In the genomic region with DNA sequence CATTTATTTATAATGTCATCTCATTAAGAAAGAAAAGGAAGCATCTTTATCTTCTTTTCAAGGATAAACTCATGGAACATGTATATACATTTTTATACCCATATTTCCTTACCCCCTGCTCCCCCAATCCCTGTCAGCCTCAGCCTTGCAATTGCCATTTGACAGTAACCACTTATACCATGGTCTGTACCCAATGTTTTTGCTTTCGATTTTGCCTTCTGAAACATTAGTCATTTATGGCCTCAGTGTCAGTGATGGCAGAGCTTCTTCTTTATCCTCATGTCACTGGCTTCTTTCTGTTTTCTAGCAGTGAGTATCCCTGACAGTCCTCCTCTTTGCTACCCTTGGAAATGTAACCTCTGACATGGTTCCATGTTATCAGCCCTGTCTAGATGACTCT, we compare ENCODE assay signal across 14 cellular contexts.
DNase-seq lines count a peak whose midpoint lies in the region; ATAC-seq and TF ChIP-seq lines count a peak whose summit lies in the region.
"Had no signal": no experiment of that assay in that cellular context is flagged by ENCODE, and none has a peak within 500 bp of the region (broad histone marks: within the 10 kb centered on the region; RNA-seq: fewer than 3 reads in every experiment).

No MANE protein-coding gene starts in this region.

- no peak overlapping the region for H4K91ac ChIP-seq in trophoblast cell (ENCODE audit: low read depth, low read length)

- H2BK12ac ChIP-seq in trophoblast cell (ENCODE audit: low read length), result no peak overlapping the region

- CTCF ChIA-PET in HEK293 (lab: Yijun Ruan, JAX), result no interaction called here

- no peak overlapping the region for H2BK120ac ChIP-seq in trophoblast cell (ENCODE audit: insufficient read depth, low read length, poor library complexity)

- H4K8ac ChIP-seq in trophoblast cell (ENCODE audit: low read depth, low read length), result no peak overlapping the region

- TF ChIP-seq CTCF in HEK293 (tag by site-specific recombination; IDR thresholded peaks at IDR 0.05) (no peak), fibroblast of villous mesenchyme (IDR thresholded peaks at IDR 0.05; ENCODE audit: insufficient read depth, low read depth, low read length) (no peak), thyroid gland (IDR thresholded peaks at IDR 0.05) (no peak)

- H3K27ac ChIP-seq in HEK293 (ENCODE audit: extremely low read depth, low read depth, low read length) (no peak overlapping the region), thyroid gland (no peak overlapping the region), trophoblast cell (ENCODE audit: low read depth, low read length) (no peak overlapping the region)
- H3K27ac ChIP-seq: lower lobe of right lung, RWPE1, thoracic aorta had no signal

- ATAC-seq in GM18870 (IDR thresholded peaks at IDR 0.05; ENCODE audit: unreplicated experiment) (peak; percentile 83), HG03558 (IDR thresholded peaks at IDR 0.05; ENCODE audit: extremely low read depth, unreplicated experiment) (peak; percentile 58), HG02981 (IDR thresholded peaks at IDR 0.05; ENCODE audit: unreplicated experiment) (no peak)
- ATAC-seq: lower lobe of right lung had no signal

- H2AK5ac ChIP-seq in trophoblast cell (ENCODE audit: low read length), result no peak overlapping the region

- H4K12ac ChIP-seq in trophoblast cell (ENCODE audit: low read depth, low read length), result no peak overlapping the region

- no peak overlapping the region for H3K4ac ChIP-seq in trophoblast cell (ENCODE audit: low read depth, low read length)

- H3K23ac ChIP-seq in trophoblast cell (ENCODE audit: low read length), result no peak overlapping the region

- H2AFZ ChIP-seq in trophoblast cell (ENCODE audit: insufficient read depth, low read length, poor library complexity), result no peak overlapping the region

- H3K79me2 ChIP-seq in trophoblast cell (ENCODE audit: control insufficient read depth, insufficient read depth, low read length, poor library complexity), result no peaks in the 10 kb centered on the region

- no peaks in the 10 kb centered on the region for H3K9me3 ChIP-seq in HEK293 (ENCODE audit: control insufficient read depth, insufficient read depth, low read depth, low read length)
- H3K9me3 ChIP-seq in thyroid gland, result no peaks in the 10 kb centered on the region
- no peaks in the 10 kb centered on the region for H3K9me3 ChIP-seq in trophoblast cell (ENCODE audit: insufficient read depth, low read depth, low read length)
- H3K9me3 ChIP-seq: HAP-1, lower lobe of right lung, thoracic aorta had no signal

- WGBS in thyroid gland, 2 donors, result 83 to 88% methylated on average over 1 of the region's 1 CpG
- WGBS in trophoblast cell (ENCODE audit: extremely low coverage, insufficient coverage, insufficient read length), result no CpG with 5 or more reads among the region's 1 CpG

- no peak overlapping the region for H3K18ac ChIP-seq in trophoblast cell (ENCODE audit: low read length)

- no peak overlapping the region for H3K4me2 ChIP-seq in trophoblast cell (ENCODE audit: low read length)
- H3K4me2 ChIP-seq: smooth muscle cell had no signal

- no peak for TF ChIP-seq POLR2A in thyroid gland (IDR thresholded peaks at IDR 0.05)

- H3K4me3 ChIP-seq in HEK293 (ENCODE audit: low read depth, low read length) (no peak overlapping the region), fibroblast of villous mesenchyme (ENCODE audit: low read depth, low read length) (no peak overlapping the region), thyroid gland (replicated peaks in 1 of 3) (no peak overlapping the region), trophoblast cell (ENCODE audit: low read depth, low read length) (no peak overlapping the region)
- H3K4me3 ChIP-seq: HAP-1, lower lobe of right lung, smooth muscle cell, thoracic aorta had no signal

- H3K14ac ChIP-seq in trophoblast cell (ENCODE audit: low read length), result no peak overlapping the region

- intact Hi-C loops in thyroid gland (cut with DNase I), result no loop called here

- H3K9ac ChIP-seq in trophoblast cell (ENCODE audit: low read length), result no peak overlapping the region

- H3K36me3 ChIP-seq in HEK293 (ENCODE audit: control insufficient read depth in 2 of 2, insufficient read depth in 1 of 2, low read length in 2 of 2) (no peaks in the 10 kb centered on the region), thyroid gland (no peaks in the 10 kb centered on the region), trophoblast cell (ENCODE audit: control insufficient read depth in 1 of 2, insufficient read depth in 2 of 2, low read length in 2 of 2) (no peaks in the 10 kb centered on the region)
- H3K36me3 ChIP-seq: HAP-1, lower lobe of right lung, thoracic aorta had no signal

- no peak overlapping the region for H2BK5ac ChIP-seq in trophoblast cell (ENCODE audit: low read depth, low read length, poor library complexity)

- POLR2A ChIA-PET in HEK293 (lab: Yijun Ruan, JAX), result no interaction called here

- DNase-seq in fibroblast of villous mesenchyme (ENCODE audit: low read depth), result peak; percentile 8
- DNase-seq in thyroid gland, result no peak
- no peak for DNase-seq in trophoblast cell
- DNase-seq: GDM1, lower lobe of right lung, NCI-H226 had no signal

- no peaks in the 10 kb centered on the region for H3K79me1 ChIP-seq in trophoblast cell (ENCODE audit: low read length)

- H3K27me3 ChIP-seq in thyroid gland, result no peaks in the 10 kb centered on the region
- H3K27me3 ChIP-seq in trophoblast cell (ENCODE audit: insufficient read depth, low read length), result no peaks in the 10 kb centered on the region

- H3K4me1 ChIP-seq in HEK293 (ENCODE audit: control insufficient read depth, insufficient read depth, low read length) (no peaks in the 10 kb centered on the region), thyroid gland (no peaks in the 10 kb centered on the region), trophoblast cell (ENCODE audit: control insufficient read depth in 1 of 2, insufficient read depth in 2 of 2, low read length in 2 of 2) (no peaks in the 10 kb centered on the region)
- H3K4me1 ChIP-seq: HAP-1 had no signal

TF ChIP-seq in HEK293, 187 proteins besides CTCF, POLR2A, EP300 and RAD21:
- TF ChIP-seq ZNF133 (tag by site-specific recombination; IDR thresholded peaks at IDR 0.05) (peak; percentile 53; the same call in 1 of the 2 replicates), ZNF843 (tag by site-specific recombination; IDR thresholded peaks at IDR 0.05) (no peak)
